Comparison of ENCODE assay signal across 20 cellular contexts in genomic region chr13:100473493-100474044, GRCh38.
DNase-seq lines count a peak whose midpoint lies in the region; ATAC-seq, FAIRE-seq and TF ChIP-seq lines count a peak whose summit lies in the region.
"Had no signal": no experiment of that assay in that cellular context is flagged by ENCODE, and none has a peak within 500 bp of the region (broad histone marks: within the 10 kb centered on the region; RNA-seq: fewer than 3 reads in every experiment).

No MANE protein-coding gene starts in this region.

- intact Hi-C loops in gastrocnemius medialis (cut with DNase I; ENCODE audit: low total_unique reads): no loop called here

- H3K36me3 ChIP-seq in HUES48 (ENCODE audit: control insufficient read depth, insufficient read depth, low read length): no peaks in the 10 kb centered on the region
- no peaks in the 10 kb centered on the region for H3K36me3 ChIP-seq in iPS-20b (ENCODE audit: insufficient read depth, low read depth, low read length)
- H3K36me3 ChIP-seq in gastrocnemius medialis: no peaks in the 10 kb centered on the region
- H3K36me3 ChIP-seq: Peyer's patch had no signal

- CTCF ChIA-PET in WTC11 (lab: Charles Lee): interaction anchor here (1.2 kb wide), 1 partner anchor 36 kb away, joined by 6 read pairs; no protein-coding TSS in a partner anchor

- no peak overlapping the region for H3K9ac ChIP-seq in HUES48 (ENCODE audit: low read depth, low read length)
- H3K9ac ChIP-seq in iPS-20b (ENCODE audit: low read depth, low read length): peak overlapping the region; percentile 22; the same call in 1 of the 2 replicates

- in situ Hi-C loops in gastrocnemius medialis (cut with MboI; ENCODE audit: low sequenced_read_pairs in 4 of 4): no loop called here

- peak overlapping the region; percentile 54 for H3K27ac ChIP-seq in HUES48 (ENCODE audit: low read depth, low read length)
- peak overlapping the region; percentile 5 for H3K27ac ChIP-seq in iPS-20b (ENCODE audit: low read length)
- H3K27ac ChIP-seq in gastrocnemius medialis: no peak overlapping the region
- H3K27ac ChIP-seq: A549, Peyer's patch, SK-N-MC had no signal

- ATAC-seq in WTC11 (peak; percentile 12), GM19023 (IDR thresholded peaks at IDR 0.05; ENCODE audit: unreplicated experiment) (no peak), gastrocnemius medialis (no peak)
- ATAC-seq: A549 had no signal

- H3K4me1 Mint-ChIP-seq in WTC11 (peaks cover 57% of the 10 kb centered on the region), progenitor cell of endocrine pancreas (ENCODE audit: low read depth) (peaks cover 14% of the 10 kb centered on the region)

- no peaks in the 10 kb centered on the region for H3K27me3 Mint-ChIP-seq in WTC11 (ENCODE audit: low read depth)
- H3K27me3 Mint-ChIP-seq in progenitor cell of endocrine pancreas: no peaks in the 10 kb centered on the region
- H3K27me3 Mint-ChIP-seq: CD4-positive, alpha-beta memory T cell had no signal

- no peak for FAIRE-seq in frontal cortex (lab: Jason Lieb, UNC)
- FAIRE-seq: A549, GM18507, K562 had no signal

- H3K9me3 Mint-ChIP-seq in WTC11: no peaks in the 10 kb centered on the region
- H3K9me3 Mint-ChIP-seq in progenitor cell of endocrine pancreas (ENCODE audit: low read depth): no peaks in the 10 kb centered on the region
- H3K9me3 Mint-ChIP-seq: CD4-positive, alpha-beta memory T cell had no signal

- DNase-seq in WTC11 (ENCODE audit: low spot score) (no peak), progenitor cell of endocrine pancreas (ENCODE audit: low spot score, unreplicated experiment) (no peak), gastrocnemius medialis (no peak), frontal cortex (ENCODE audit: low spot score in 2 of 2) (no peak)
- DNase-seq: C1 segment of cervical spinal cord; CD4-positive, alpha-beta memory T cell; DMS53; Kasumi-1; NCI-H1092 treated with DMSO at 0.1 percent for 48 hours; NCI-H1436 treated with DMSO at 0.1 percent for 48 hours; NCI-H187 treated with DMSO at 0.1 percent for 48 hours; Peyer's patch; SHP77 treated with DMSO at 0.1 percent for 48 hours had no signal

- H3K4me1 ChIP-seq in HUES48 (ENCODE audit: control insufficient read depth, insufficient read depth, low read length) (peaks cover 31% of the 10 kb centered on the region), iPS-20b (ENCODE audit: insufficient read depth, low read length) (peaks cover 14% of the 10 kb centered on the region), gastrocnemius medialis (no peaks in the 10 kb centered on the region)
- H3K4me1 ChIP-seq: A549, Peyer's patch had no signal

- no peak overlapping the region for H3K4me3 Mint-ChIP-seq in WTC11
- H3K4me3 Mint-ChIP-seq in progenitor cell of endocrine pancreas (ENCODE audit: low read depth): no peak overlapping the region
- H3K4me3 Mint-ChIP-seq: CD4-positive, alpha-beta memory T cell had no signal

- H3K27me3 ChIP-seq in HUES48 (ENCODE audit: control insufficient read depth, insufficient read depth, low read length) (no peaks in the 10 kb centered on the region), iPS-20b (ENCODE audit: insufficient read depth, low read length) (no peaks in the 10 kb centered on the region), gastrocnemius medialis (no peaks in the 10 kb centered on the region)
- H3K27me3 ChIP-seq: Peyer's patch had no signal

- TF ChIP-seq CTCF in WTC11 (IDR thresholded peaks at IDR 0.05) (no peak), progenitor cell of endocrine pancreas (IDR thresholded peaks at IDR 0.05; ENCODE audit: unreplicated experiment) (no peak), gastrocnemius medialis (IDR thresholded peaks at IDR 0.05 in 4 of 5, conservative IDR thresholded peaks at IDR 0.05 in 1 of 5) (no peak)

- TF ChIP-seq POLR2A in gastrocnemius medialis (IDR thresholded peaks at IDR 0.05): no peak

- POLR2A ChIA-PET in WTC11 (lab: Charles Lee): no interaction called here

- H3K4me3 ChIP-seq in HUES48 (ENCODE audit: low read depth, low read length) (no peak overlapping the region), iPS-20b (ENCODE audit: low read length) (no peak overlapping the region), gastrocnemius medialis (no peak overlapping the region)
- H3K4me3 ChIP-seq: A549, K562, Peyer's patch, SK-N-MC had no signal

- H3K9me3 ChIP-seq in HUES48 (ENCODE audit: control insufficient read depth, insufficient read depth, low read length): no peaks in the 10 kb centered on the region
- no peaks in the 10 kb centered on the region for H3K9me3 ChIP-seq in iPS-20b (ENCODE audit: insufficient read depth, low read depth, low read length)
- no peaks in the 10 kb centered on the region for H3K9me3 ChIP-seq in gastrocnemius medialis
- H3K9me3 ChIP-seq: A549, Peyer's patch had no signal

- H3K27ac Mint-ChIP-seq in WTC11 (peak overlapping the region; percentile 16; the same call in 1 of the 2 replicates), progenitor cell of endocrine pancreas (peak overlapping the region; percentile 84)
- H3K27ac Mint-ChIP-seq: CD4-positive, alpha-beta memory T cell had no signal

- H3K36me3 Mint-ChIP-seq in WTC11 (no peaks in the 10 kb centered on the region), progenitor cell of endocrine pancreas (ENCODE audit: insufficient read depth) (peaks cover 8% of the 10 kb centered on the region)
- H3K36me3 Mint-ChIP-seq: CD4-positive, alpha-beta memory T cell had no signal

TF ChIP-seq in WTC11, 78 proteins besides CTCF, POLR2A, EP300 and RAD21 (continues in another document):
- TF ChIP-seq ZNF512 (CRISPR knock-in tag; IDR thresholded peaks at IDR 0.05; ENCODE audit: borderline replicate concordance): no peak
- no peak for TF ChIP-seq TCF7 (CRISPR knock-in tag; IDR thresholded peaks at IDR 0.05; ENCODE audit: low read depth)
- no peak for TF ChIP-seq E2F4 (CRISPR knock-in tag; IDR thresholded peaks at IDR 0.05; ENCODE audit: borderline replicate concordance, low read depth)
- no peak for TF ChIP-seq SP1 (CRISPR knock-in tag; conservative IDR thresholded peaks at IDR 0.05)
- TF ChIP-seq ESRRA (CRISPR knock-in tag; IDR thresholded peaks at IDR 0.05; ENCODE audit: borderline replicate concordance): no peak
- TF ChIP-seq, protein P1, sequence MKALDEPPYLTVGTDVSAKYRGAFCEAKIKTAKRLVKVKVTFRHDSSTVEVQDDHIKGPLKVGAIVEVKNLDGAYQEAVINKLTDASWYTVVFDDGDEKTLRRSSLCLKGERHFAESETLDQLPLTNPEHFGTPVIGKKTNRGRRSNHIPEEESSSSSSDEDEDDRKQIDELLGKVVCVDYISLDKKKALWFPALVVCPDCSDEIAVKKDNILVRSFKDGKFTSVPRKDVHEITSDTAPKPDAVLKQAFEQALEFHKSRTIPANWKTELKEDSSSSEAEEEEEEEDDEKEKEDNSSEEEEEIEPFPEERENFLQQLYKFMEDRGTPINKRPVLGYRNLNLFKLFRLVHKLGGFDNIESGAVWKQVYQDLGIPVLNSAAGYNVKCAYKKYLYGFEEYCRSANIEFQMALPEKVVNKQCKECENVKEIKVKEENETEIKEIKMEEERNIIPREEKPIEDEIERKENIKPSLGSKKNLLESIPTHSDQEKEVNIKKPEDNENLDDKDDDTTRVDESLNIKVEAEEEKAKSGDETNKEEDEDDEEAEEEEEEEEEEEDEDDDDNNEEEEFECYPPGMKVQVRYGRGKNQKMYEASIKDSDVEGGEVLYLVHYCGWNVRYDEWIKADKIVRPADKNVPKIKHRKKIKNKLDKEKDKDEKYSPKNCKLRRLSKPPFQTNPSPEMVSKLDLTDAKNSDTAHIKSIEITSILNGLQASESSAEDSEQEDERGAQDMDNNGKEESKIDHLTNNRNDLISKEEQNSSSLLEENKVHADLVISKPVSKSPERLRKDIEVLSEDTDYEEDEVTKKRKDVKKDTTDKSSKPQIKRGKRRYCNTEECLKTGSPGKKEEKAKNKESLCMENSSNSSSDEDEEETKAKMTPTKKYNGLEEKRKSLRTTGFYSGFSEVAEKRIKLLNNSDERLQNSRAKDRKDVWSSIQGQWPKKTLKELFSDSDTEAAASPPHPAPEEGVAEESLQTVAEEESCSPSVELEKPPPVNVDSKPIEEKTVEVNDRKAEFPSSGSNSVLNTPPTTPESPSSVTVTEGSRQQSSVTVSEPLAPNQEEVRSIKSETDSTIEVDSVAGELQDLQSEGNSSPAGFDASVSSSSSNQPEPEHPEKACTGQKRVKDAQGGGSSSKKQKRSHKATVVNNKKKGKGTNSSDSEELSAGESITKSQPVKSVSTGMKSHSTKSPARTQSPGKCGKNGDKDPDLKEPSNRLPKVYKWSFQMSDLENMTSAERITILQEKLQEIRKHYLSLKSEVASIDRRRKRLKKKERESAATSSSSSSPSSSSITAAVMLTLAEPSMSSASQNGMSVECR (CRISPR knock-in tag; IDR thresholded peaks at IDR 0.05; ENCODE audit: borderline replicate concordance): no peak
- TF ChIP-seq ZNF416 (CRISPR knock-in tag; IDR thresholded peaks at IDR 0.05): no peak
- no peak for TF ChIP-seq USF1 (CRISPR knock-in tag; IDR thresholded peaks at IDR 0.05)

Comparison
In these comparisons a context has a peak if more than half of its experiments do, and no peak if none do; other contexts are left out.
1. H3K27ac ChIP-seq: peak in HUES48 (single experiment) and iPS-20b (single experiment); none in gastrocnemius medialis (0 of 4).